18 cellular contexts compared by ENCODE assay signal in the genomic region with DNA sequence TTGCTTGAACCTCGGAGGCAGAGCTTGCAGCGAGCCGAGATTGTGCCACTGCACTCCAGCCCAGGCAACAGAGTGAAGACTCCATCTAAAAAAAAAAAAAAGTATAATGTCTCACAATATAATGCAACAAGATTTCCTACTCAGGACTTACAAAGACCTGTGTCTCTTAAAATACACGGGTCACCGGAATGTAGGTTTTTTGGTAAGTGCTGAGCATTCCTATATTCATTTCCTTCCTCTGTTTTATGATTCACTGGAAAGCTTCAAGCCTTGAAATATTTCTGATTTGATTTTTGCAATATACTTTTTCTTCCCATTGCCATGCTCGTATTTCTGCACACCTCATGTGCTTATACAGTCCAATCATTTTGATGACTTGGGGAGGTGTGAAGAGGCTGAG.
"Had no signal": no experiment of that assay in that cellular context is flagged by ENCODE, and none has a peak within 500 bp of the region (broad histone marks: within the 10 kb centered on the region; RNA-seq: fewer than 3 reads in every experiment).

No MANE protein-coding gene starts in this region.

- H3K4me3 Mint-ChIP-seq: effector memory CD8-positive, alpha-beta T cell; natural killer cell treated with Interleukin-12 subunit alpha and Interleukin-12 subunit beta and Interleukin-15 and Interleukin-18, amount 100 ng/mL, for 72 hours; neural progenitor cell had no signal

- H3K27me3 ChIP-seq: neural progenitor cell, ovary, right atrium auricular region, stomach had no signal

- H3K9ac ChIP-seq: neural progenitor cell had no signal

- H3K4me3 ChIP-seq: mucosa of descending colon, neural progenitor cell, ovary, right atrium auricular region, stomach, thoracic aorta had no signal

- H3K9me3 Mint-ChIP-seq: effector memory CD8-positive, alpha-beta T cell; natural killer cell treated with Interleukin-12 subunit alpha and Interleukin-12 subunit beta and Interleukin-15 and Interleukin-18, amount 100 ng/mL, for 72 hours; neural progenitor cell had no signal

- H3K27ac Mint-ChIP-seq: effector memory CD8-positive, alpha-beta T cell; natural killer cell treated with Interleukin-12 subunit alpha and Interleukin-12 subunit beta and Interleukin-15 and Interleukin-18, amount 100 ng/mL, for 72 hours; neural progenitor cell had no signal

- H3K27ac ChIP-seq: neural progenitor cell, ovary, right atrium auricular region, stomach, thoracic aorta had no signal

- DNase-seq: effector memory CD8-positive, alpha-beta T cell; foreskin melanocyte; head of caudate nucleus; hippocampal formation; kidney glomerular epithelial cell; mammary epithelial cell; nucleus accumbens; ovary; stimulated activated CD4-positive, alpha-beta T cell treated with anti-CD3 and anti-CD28 coated beads, Interleukin-12 subunit alpha, Interleukin-12 subunit beta, amount 100 ng/mL, for 4 hours; stimulated activated naive CD4-positive, alpha-beta T cell; stomach; substantia nigra; trophoblast cell had no signal

- ATAC-seq: effector memory CD8-positive, alpha-beta T cell; natural killer cell treated with Interleukin-12 subunit alpha and Interleukin-12 subunit beta and Interleukin-15 and Interleukin-18, amount 100 ng/mL, for 72 hours had no signal

- H3K36me3 Mint-ChIP-seq: natural killer cell treated with Interleukin-12 subunit alpha and Interleukin-12 subunit beta and Interleukin-15 and Interleukin-18, amount 100 ng/mL, for 72 hours had no signal

- H3K36me3 ChIP-seq: neural progenitor cell, ovary, right atrium auricular region, stomach, thoracic aorta had no signal

- H3K9me3 ChIP-seq: mucosa of descending colon, ovary, right atrium auricular region, stomach, thoracic aorta had no signal

- H3K27me3 Mint-ChIP-seq: effector memory CD8-positive, alpha-beta T cell; natural killer cell treated with Interleukin-12 subunit alpha and Interleukin-12 subunit beta and Interleukin-15 and Interleukin-18, amount 100 ng/mL, for 72 hours had no signal
